In the genomic region with DNA sequence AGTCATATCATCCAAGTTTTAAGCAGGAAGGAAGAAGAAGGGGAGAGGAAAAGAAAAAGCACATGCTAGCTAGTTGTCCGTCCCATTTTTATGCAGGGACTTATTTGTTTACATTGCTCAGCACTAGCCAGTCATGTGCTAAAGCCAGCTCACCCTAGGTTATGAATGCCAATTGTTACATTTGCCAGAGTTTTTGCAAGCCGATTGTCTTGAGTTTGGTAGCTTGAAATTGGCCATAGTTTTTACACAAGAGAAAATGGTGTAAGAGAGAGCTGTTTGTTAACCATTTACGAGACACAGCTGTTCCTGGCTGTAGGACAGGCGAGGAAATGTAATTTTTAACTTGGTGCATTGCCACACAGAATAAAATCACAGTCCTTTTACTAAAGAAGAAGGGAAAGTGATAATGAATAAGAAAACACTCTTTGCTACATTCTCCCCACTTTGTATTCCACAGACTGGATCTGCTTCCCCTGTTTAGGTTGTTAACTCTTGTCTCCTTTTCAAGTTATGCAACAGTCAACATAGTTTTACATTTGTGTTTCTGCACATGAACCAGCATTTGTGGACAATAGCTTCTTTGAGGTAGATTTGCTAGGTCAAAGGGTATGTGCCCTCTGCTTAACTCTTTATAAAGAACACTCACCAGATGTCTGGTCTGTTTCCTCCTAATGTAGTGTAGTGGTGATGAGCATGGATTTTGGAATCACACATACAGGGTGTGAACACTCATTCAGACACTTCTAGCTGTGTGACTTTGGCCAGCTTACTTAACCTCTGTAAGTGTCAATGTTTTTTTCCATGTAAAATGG, we compare ENCODE assay signal across 12 cellular contexts.
DNase-seq lines count a peak whose midpoint lies in the region; ATAC-seq, FAIRE-seq and TF ChIP-seq lines count a peak whose summit lies in the region.
"Had no signal": no experiment of that assay in that cellular context is flagged by ENCODE, and none has a peak within 500 bp of the region (broad histone marks: within the 10 kb centered on the region; RNA-seq: fewer than 3 reads in every experiment).

No MANE protein-coding gene starts in this region.

- H3K36me3 ChIP-seq in MG63 (no peaks in the 10 kb centered on the region), esophagus muscularis mucosa (no peaks in the 10 kb centered on the region), HepG2 (replicated peaks in 1 of 2; ENCODE audit: control insufficient read depth in 1 of 2, insufficient read depth in 2 of 2, low read length in 2 of 2) (no peaks in the 10 kb centered on the region), testis (ENCODE audit: low read depth, missing control alignments) (no peaks in the 10 kb centered on the region)

- in situ Hi-C loops in HepG2 (cut with HindIII; ENCODE audit: extremely low pct_ligation_motif_present, low pct_unique_long_range_greater_than_20kb) = no loop called here

- peak overlapping the region; percentile 46 for H3K9ac ChIP-seq in HepG2 (ENCODE audit: insufficient read depth, low read depth, low read length)

- H3K27ac ChIP-seq in esophagus muscularis mucosa (replicated peaks in 1 of 4) = peak overlapping the region; percentile 47 to 65 (median 51)
- H3K27ac ChIP-seq in HepG2 (ENCODE audit: extremely low read length, insufficient read depth, low read length) = peak overlapping the region; percentile 85
- no peak overlapping the region for H3K27ac ChIP-seq in testis
- H3K27ac ChIP-seq: PC-9 had no signal

- no peaks in the 10 kb centered on the region for H3K9me3 ChIP-seq in MG63
- H3K9me3 ChIP-seq in esophagus muscularis mucosa = no peaks in the 10 kb centered on the region
- no peaks in the 10 kb centered on the region for H3K9me3 ChIP-seq in HepG2 (ENCODE audit: low read length)
- no peaks in the 10 kb centered on the region for H3K9me3 ChIP-seq in testis

- H4K20me1 ChIP-seq in HepG2 (ENCODE audit: insufficient read depth, low read length) = no peaks in the 10 kb centered on the region

- ATAC-seq in HepG2 (peak; percentile 88), HG03457 (IDR thresholded peaks at IDR 0.05; ENCODE audit: unreplicated experiment) (no peak)

- TF ChIP-seq CTCF in esophagus muscularis mucosa (IDR thresholded peaks at IDR 0.05) = no peak
- TF ChIP-seq CTCF in HepG2 (CRISPR knock-in tag; IDR thresholded peaks at IDR 0.05) = no peak
- no peak for TF ChIP-seq CTCF in testis (IDR thresholded peaks at IDR 0.05)

- H3K4me3 ChIP-seq in MG63 = no peak overlapping the region
- H3K4me3 ChIP-seq in esophagus muscularis mucosa = peak overlapping the region in 3 of 4 donors; percentile 0 to 25 (median 14)
- peak overlapping the region in 2 of 3 experiments; percentile 21 to 42; a peak in 2 of 6 replicates for H3K4me3 ChIP-seq in HepG2 (replicated peaks in 1 of 3; ENCODE audit: insufficient read depth in 1 of 3, low read depth in 2 of 3, low read length in 3 of 3)
- no peak overlapping the region for H3K4me3 ChIP-seq in testis
- H3K4me3 ChIP-seq: PC-9 had no signal

- H2AFZ ChIP-seq in HepG2 (ENCODE audit: low read length) = peak overlapping the region; percentile 45
- H2AFZ ChIP-seq: PC-9 had no signal

- peak overlapping the region; percentile 63 for H3K4me2 ChIP-seq in HepG2 (ENCODE audit: low read depth, low read length)
- H3K4me2 ChIP-seq: PC-9 had no signal

- peak; percentile 97 for FAIRE-seq in HepG2 (lab: Jason Lieb, UNC)
- FAIRE-seq: keratinocyte had no signal

- DNase-seq in MG63 (peak; percentile 52), esophagus muscularis mucosa (ENCODE audit: extremely low spot score) (peak; percentile 91), HepG2 (ENCODE audit: low spot score) (peak; percentile 94), testis (peak; percentile 68), OCI-M2 (lab: John Stamatoyannopoulos, UW; ENCODE audit: unreplicated experiment) (no peak), GM03348 (ENCODE audit: low spot score) (no peak)
- no peak for DNase-seq in activated CD4-positive, alpha-beta T cell treated with anti-CD3 and anti-CD28 coated beads for 4 hours
- DNase-seq: activated CD4-positive, alpha-beta T cell treated with anti-CD3 and anti-CD28 coated beads for 1 hour; DND-41; PC-9 had no signal

- TF ChIP-seq EP300 in esophagus muscularis mucosa (IDR thresholded peaks at IDR 0.05) = no peak
- peak; percentile 45 to 87; a peak in 2 of 4 replicates for TF ChIP-seq EP300 in HepG2 (IDR thresholded peaks at IDR 0.05; ENCODE audit: low read depth in 2 of 2, low read length in 2 of 2)
- peak; percentile 79; the same call in 1 of the 2 replicates for TF ChIP-seq EP300 in HepG2 (CRISPR knock-in tag; IDR thresholded peaks at IDR 0.05; ENCODE audit: borderline replicate concordance)

- intact Hi-C loops in esophagus muscularis mucosa (cut with DNase I) = no loop called here
- intact Hi-C loops in HepG2 (cut with micrococcal nuclease; ENCODE audit: unreplicated experiment) = loop anchor here (2.0 kb wide), 2 partner anchors 262 to 386 kb away; no protein-coding TSS in a partner anchor
- intact Hi-C loops in testis (cut with DNase I; ENCODE audit: low total_unique reads) = no loop called here

- H3K79me2 ChIP-seq in HepG2 (ENCODE audit: insufficient read depth, low read length) = no peaks in the 10 kb centered on the region

- BruUV-seq in HepG2 (replicated peaks; lab: Mats Ljungman, UMichigan) = TSS peak; percentile 95

- CTCF ChIA-PET in HepG2 (lab: Yijun Ruan, JAX; ENCODE audit: low intra/inter-chr PET ratio, low total read pairs) = no interaction called here

- TF ChIP-seq POLR2A in esophagus muscularis mucosa (IDR thresholded peaks at IDR 0.05; ENCODE audit: low read depth) = no peak
- TF ChIP-seq POLR2A in HepG2 (IDR thresholded peaks at IDR 0.05; ENCODE audit: insufficient read depth in 1 of 2, low read depth in 2 of 2, low read length in 2 of 2) = no peak
- TF ChIP-seq POLR2A in testis (IDR thresholded peaks at IDR 0.05) = no peak

- no peaks in the 10 kb centered on the region for H3K27me3 ChIP-seq in MG63
- no peaks in the 10 kb centered on the region for H3K27me3 ChIP-seq in esophagus muscularis mucosa
- no peaks in the 10 kb centered on the region for H3K27me3 ChIP-seq in HepG2 (ENCODE audit: control insufficient read depth in 1 of 2, insufficient read depth in 2 of 2, low read length in 2 of 2)
- H3K27me3 ChIP-seq in testis = no peaks in the 10 kb centered on the region

- H3K4me1 ChIP-seq in esophagus muscularis mucosa = peaks cover 12 to 30% (median 21%) of the 10 kb centered on the region in 4 donors
- H3K4me1 ChIP-seq in HepG2 (ENCODE audit: insufficient read depth, low read length) = peaks cover 58% of the 10 kb centered on the region
- H3K4me1 ChIP-seq in testis = peaks cover 12% of the 10 kb centered on the region

- no peak; the same call in 1 of the 2 replicates for TF ChIP-seq RAD21 in HepG2 (CRISPR knock-in tag; IDR thresholded peaks at IDR 0.05)

- POLR2A ChIA-PET in HepG2 (lab: Yijun Ruan, JAX) = interaction anchor here (0.8 to 5.8 kb wide), 28 partner anchors 8 to 515 kb away, joined by 3 to 111 read pairs (median 4); partner anchors contain the start of gene ZNF503

- 38% methylated on average over 4 of the region's 4 CpGs for WGBS in esophagus muscularis mucosa
- WGBS in HepG2 (ENCODE audit: low lambda C conversion rate) = 5% methylated on average over 4 of the region's 4 CpGs
- WGBS in testis, 2 donors = 36 to 42% methylated on average over 4 of the region's 4 CpGs

TF ChIP-seq in HepG2, 621 proteins besides CTCF, POLR2A, EP300 and RAD21 (continues in another document):
- TF ChIP-seq, protein P1, sequence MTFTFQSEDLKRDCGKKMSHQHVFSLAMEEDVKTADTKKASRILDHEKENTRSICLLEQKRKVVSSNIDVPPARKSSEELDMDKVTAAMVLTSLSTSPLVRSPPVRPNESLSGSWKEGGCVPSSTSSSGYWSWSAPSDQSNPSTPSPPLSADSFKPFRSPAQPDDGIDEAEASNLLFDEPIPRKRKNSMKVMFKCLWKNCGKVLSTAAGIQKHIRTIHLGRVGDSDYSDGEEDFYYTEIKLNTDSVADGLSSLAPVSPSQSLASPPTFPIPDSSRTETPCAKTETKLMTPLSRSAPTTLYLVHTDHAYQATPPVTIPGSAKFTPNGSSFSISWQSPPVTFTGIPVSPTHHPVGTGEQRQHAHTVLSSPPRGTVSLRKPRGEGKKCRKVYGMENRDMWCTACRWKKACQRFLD (CRISPR knock-in tag; IDR thresholded peaks at IDR 0.05; ENCODE audit: borderline replicate concordance) = no peak
- TF ChIP-seq ZNF768 (CRISPR knock-in tag; IDR thresholded peaks at IDR 0.05) (no peak; the same call in 1 of the 2 replicates), ZNF616 (CRISPR knock-in tag; IDR thresholded peaks at IDR 0.05; ENCODE audit: low read depth) (no peak), MED13 (CRISPR knock-in tag; IDR thresholded peaks at IDR 0.05) (0 out of 2 replicates have a peak, but pooled peaks have one; percentile 35)
- TF ChIP-seq, protein P2, sequence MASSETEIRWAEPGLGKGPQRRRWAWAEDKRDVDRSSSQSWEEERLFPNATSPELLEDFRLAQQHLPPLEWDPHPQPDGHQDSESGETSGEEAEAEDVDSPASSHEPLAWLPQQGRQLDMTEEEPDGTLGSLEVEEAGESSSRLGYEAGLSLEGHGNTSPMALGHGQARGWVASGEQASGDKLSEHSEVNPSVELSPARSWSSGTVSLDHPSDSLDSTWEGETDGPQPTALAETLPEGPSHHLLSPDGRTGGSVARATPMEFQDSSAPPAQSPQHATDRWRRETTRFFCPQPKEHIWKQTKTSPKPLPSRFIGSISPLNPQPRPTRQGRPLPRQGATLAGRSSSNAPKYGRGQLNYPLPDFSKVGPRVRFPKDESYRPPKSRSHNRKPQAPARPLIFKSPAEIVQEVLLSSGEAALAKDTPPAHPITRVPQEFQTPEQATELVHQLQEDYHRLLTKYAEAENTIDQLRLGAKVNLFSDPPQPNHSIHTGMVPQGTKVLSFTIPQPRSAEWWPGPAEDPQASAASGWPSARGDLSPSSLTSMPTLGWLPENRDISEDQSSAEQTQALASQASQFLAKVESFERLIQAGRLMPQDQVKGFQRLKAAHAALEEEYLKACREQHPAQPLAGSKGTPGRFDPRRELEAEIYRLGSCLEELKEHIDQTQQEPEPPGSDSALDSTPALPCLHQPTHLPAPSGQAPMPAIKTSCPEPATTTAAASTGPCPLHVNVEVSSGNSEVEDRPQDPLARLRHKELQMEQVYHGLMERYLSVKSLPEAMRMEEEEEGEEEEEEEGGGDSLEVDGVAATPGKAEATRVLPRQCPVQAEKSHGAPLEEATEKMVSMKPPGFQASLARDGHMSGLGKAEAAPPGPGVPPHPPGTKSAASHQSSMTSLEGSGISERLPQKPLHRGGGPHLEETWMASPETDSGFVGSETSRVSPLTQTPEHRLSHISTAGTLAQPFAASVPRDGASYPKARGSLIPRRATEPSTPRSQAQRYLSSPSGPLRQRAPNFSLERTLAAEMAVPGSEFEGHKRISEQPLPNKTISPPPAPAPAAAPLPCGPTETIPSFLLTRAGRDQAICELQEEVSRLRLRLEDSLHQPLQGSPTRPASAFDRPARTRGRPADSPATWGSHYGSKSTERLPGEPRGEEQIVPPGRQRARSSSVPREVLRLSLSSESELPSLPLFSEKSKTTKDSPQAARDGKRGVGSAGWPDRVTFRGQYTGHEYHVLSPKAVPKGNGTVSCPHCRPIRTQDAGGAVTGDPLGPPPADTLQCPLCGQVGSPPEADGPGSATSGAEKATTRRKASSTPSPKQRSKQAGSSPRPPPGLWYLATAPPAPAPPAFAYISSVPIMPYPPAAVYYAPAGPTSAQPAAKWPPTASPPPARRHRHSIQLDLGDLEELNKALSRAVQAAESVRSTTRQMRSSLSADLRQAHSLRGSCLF (CRISPR knock-in tag; IDR thresholded peaks at IDR 0.05; ENCODE audit: borderline replicate concordance) = no peak

Comparison
In these comparisons a context has a peak if more than half of its experiments do, and no peak if none do; other contexts are left out.
1. DNase-seq: peak in MG63 (single experiment), esophagus muscularis mucosa (single experiment), HepG2 (single experiment) and testis (single experiment); none in OCI-M2 (single experiment), activated CD4-positive, alpha-beta T cell treated with anti-CD3 and anti-CD28 coated beads for 4 hours (0 of 2) and GM03348 (single experiment).
2. H3K4me3 ChIP-seq: peak in esophagus muscularis mucosa (3 of 4) and HepG2 (2 of 3); none in MG63 (single experiment) and testis (0 of 2).
3. H3K27ac ChIP-seq: peak in esophagus muscularis mucosa (4 of 4) and HepG2 (single experiment); none in testis (0 of 2).